ENCODE assay signal across 8 cellular contexts in genomic region chr13:91946498-91947070, GRCh38.
DNase-seq lines count a peak whose midpoint lies in the region; ATAC-seq, FAIRE-seq and TF ChIP-seq lines count a peak whose summit lies in the region.

No MANE protein-coding gene starts in this region.

- BruUV-seq in HepG2 (replicated peaks; lab: Mats Ljungman, UMichigan): no TSS peak

- H3K9me2 ChIP-seq in Karpas-422 (replicated peaks; ENCODE audit: insufficient read depth, low read length): no peaks in the 10 kb centered on the region

- DNase-seq in GM10248 (ENCODE audit: extremely low spot score) (peak; percentile 19), Karpas-422 (peak; percentile 66), HepG2 (ENCODE audit: low spot score) (peak; percentile 44), HCEC 1CT (no peak), NOMO-1 treated with dmso at 0.1 percent for 144 hours (lab: John Stamatoyannopoulos, UW; ENCODE audit: unreplicated experiment) (no peak)

- H3K27ac ChIP-seq in Karpas-422 (ENCODE audit: low read length) (no peak overlapping the region), HepG2 (ENCODE audit: extremely low read length, insufficient read depth, low read length) (no peak overlapping the region)

- POLR2A ChIA-PET in GM10248 (lab: Yijun Ruan, JAX) (no interaction called here), HepG2 (lab: Yijun Ruan, JAX) (no interaction called here)

- H3K9ac ChIP-seq in Karpas-422 (ENCODE audit: low read length) (no peak overlapping the region), HepG2 (ENCODE audit: insufficient read depth, low read depth, low read length) (no peak overlapping the region)

- H3K27me3 ChIP-seq in Karpas-422 (ENCODE audit: low read length): no peaks in the 10 kb centered on the region
- no peaks in the 10 kb centered on the region for H3K27me3 ChIP-seq in HepG2 (ENCODE audit: control insufficient read depth in 1 of 2, insufficient read depth in 2 of 2, low read length in 2 of 2)

- no peaks in the 10 kb centered on the region for H3K9me3 ChIP-seq in Karpas-422 (ENCODE audit: low read length)
- no peaks in the 10 kb centered on the region for H3K9me3 ChIP-seq in HepG2 (ENCODE audit: low read length)

- H3K4me1 ChIP-seq in Karpas-422 (ENCODE audit: low read length) (no peaks in the 10 kb centered on the region), HepG2 (ENCODE audit: insufficient read depth, low read length) (no peaks in the 10 kb centered on the region)

- TF ChIP-seq CTCF in GM10248 (IDR thresholded peaks at IDR 0.05; ENCODE audit: control extremely low read depth, extremely low read depth, low read depth, missing control alignments): peak; percentile 28
- peak; percentile 70 for TF ChIP-seq CTCF in HepG2 (CRISPR knock-in tag; IDR thresholded peaks at IDR 0.05)

- no peaks in the 10 kb centered on the region for H3K36me3 ChIP-seq in Karpas-422 (ENCODE audit: insufficient read depth, low read length)
- H3K36me3 ChIP-seq in HepG2 (replicated peaks in 1 of 2; ENCODE audit: control insufficient read depth in 1 of 2, insufficient read depth in 2 of 2, low read length in 2 of 2): no peaks in the 10 kb centered on the region

- H4K20me1 ChIP-seq in Karpas-422 (ENCODE audit: insufficient read depth, low read depth, low read length) (no peaks in the 10 kb centered on the region), HepG2 (ENCODE audit: insufficient read depth, low read length) (no peaks in the 10 kb centered on the region)

- peak; percentile 70 for FAIRE-seq in HepG2 (lab: Jason Lieb, UNC)

- CTCF ChIA-PET in GM10248 (lab: Yijun Ruan, JAX) (interaction anchor here (1.0 to 1.5 kb wide), 3 partner anchors 11 to 36 kb away, joined by 4 to 5 read pairs (median 5); no protein-coding TSS in a partner anchor), HepG2 (lab: Yijun Ruan, JAX; ENCODE audit: low intra/inter-chr PET ratio, low total read pairs) (interaction anchor here (1.0 to 1.5 kb wide), 2 partner anchors 128 to 197 kb away, joined by 3 to 21 read pairs; no protein-coding TSS in a partner anchor)

- ATAC-seq in SK-N-SH treated with all-trans-retinoic acid at 6 μM for 48 hours: peak; percentile 77
- peak; percentile 82 for ATAC-seq in HepG2
- no peak for ATAC-seq in HG02885 (IDR thresholded peaks at IDR 0.05; ENCODE audit: poor library complexity, unreplicated experiment)
- no peak for ATAC-seq in HG03135 (IDR thresholded peaks at IDR 0.05; ENCODE audit: unreplicated experiment)

- TF ChIP-seq RAD21 in HepG2 (CRISPR knock-in tag; IDR thresholded peaks at IDR 0.05): no peak

- H3K79me2 ChIP-seq in Karpas-422 (ENCODE audit: low read length): no peaks in the 10 kb centered on the region
- H3K79me2 ChIP-seq in HepG2 (ENCODE audit: insufficient read depth, low read length): no peaks in the 10 kb centered on the region

- no peak overlapping the region for H3K4me2 ChIP-seq in Karpas-422 (ENCODE audit: low read depth, low read length, poor library complexity, severe bottlenecking)
- no peak overlapping the region for H3K4me2 ChIP-seq in HepG2 (ENCODE audit: low read depth, low read length)

- TF ChIP-seq EP300 in HepG2 (IDR thresholded peaks at IDR 0.05; ENCODE audit: low read depth in 2 of 2, low read length in 2 of 2): no peak
- no peak for TF ChIP-seq EP300 in HepG2 (CRISPR knock-in tag; IDR thresholded peaks at IDR 0.05; ENCODE audit: borderline replicate concordance)

- H3K4me3 ChIP-seq in Karpas-422 (ENCODE audit: low read length): no peak overlapping the region
- no peak overlapping the region for H3K4me3 ChIP-seq in HepG2 (replicated peaks in 1 of 3; ENCODE audit: insufficient read depth in 1 of 3, low read depth in 2 of 3, low read length in 3 of 3)

- H2AFZ ChIP-seq in Karpas-422 (ENCODE audit: low read length) (no peak overlapping the region), HepG2 (ENCODE audit: low read length) (no peak overlapping the region)

- in situ Hi-C loops in HepG2 (cut with HindIII; ENCODE audit: extremely low pct_ligation_motif_present, low pct_unique_long_range_greater_than_20kb): no loop called here

- TF ChIP-seq POLR2A in HepG2 (IDR thresholded peaks at IDR 0.05; ENCODE audit: insufficient read depth in 1 of 2, low read depth in 2 of 2, low read length in 2 of 2): no peak

- intact Hi-C loops in HepG2 (cut with micrococcal nuclease; ENCODE audit: unreplicated experiment): loop anchor here (1.0 to 10.0 kb wide), 4 partner anchors 118 to 408 kb away; no protein-coding TSS in a partner anchor

- 14% methylated on average over 7 of the region's 7 CpGs for WGBS in HepG2 (ENCODE audit: low lambda C conversion rate)

TF ChIP-seq in SK-N-SH treated with all-trans-retinoic acid at 6 μM for 48 hours, 23 proteins besides CTCF, POLR2A, EP300 and RAD21 (continues in another document):
- TF ChIP-seq CSRNP3 (CRISPR knock-in tag; IDR thresholded peaks at IDR 0.05): no peak
- TF ChIP-seq TSHZ2 (CRISPR knock-in tag; IDR thresholded peaks at IDR 0.05): no peak
- no peak for TF ChIP-seq ZFP3 (CRISPR knock-in tag; IDR thresholded peaks at IDR 0.05)
- TF ChIP-seq ZNF565 (CRISPR knock-in tag; conservative IDR thresholded peaks at IDR 0.05; ENCODE audit: low read depth): no peak

TF ChIP-seq in HepG2, 621 proteins besides CTCF, POLR2A, EP300 and RAD21:
- TF ChIP-seq MEF2D (CRISPR knock-in tag; IDR thresholded peaks at IDR 0.05): no peak
- TF ChIP-seq STAG1 (CRISPR knock-in tag; IDR thresholded peaks at IDR 0.05): peak; percentile 80
- no peak for TF ChIP-seq FOXJ3 (CRISPR knock-in tag; IDR thresholded peaks at IDR 0.05; ENCODE audit: borderline replicate concordance)

Comparison
In these comparisons a context has a peak if more than half of its experiments do, and no peak if none do; other contexts are left out.
1. DNase-seq: peak in GM10248 (single experiment), Karpas-422 (single experiment) and HepG2 (single experiment); none in HCEC 1CT (single experiment) and NOMO-1 treated with dmso at 0.1 percent for 144 hours (single experiment).
2. ATAC-seq: peak in SK-N-SH treated with all-trans-retinoic acid at 6 μM for 48 hours (single experiment) and HepG2 (single experiment); none in HG02885 (single experiment) and HG03135 (single experiment).